Comparison of ENCODE assay signal across 1 cellular context in the genomic region with DNA sequence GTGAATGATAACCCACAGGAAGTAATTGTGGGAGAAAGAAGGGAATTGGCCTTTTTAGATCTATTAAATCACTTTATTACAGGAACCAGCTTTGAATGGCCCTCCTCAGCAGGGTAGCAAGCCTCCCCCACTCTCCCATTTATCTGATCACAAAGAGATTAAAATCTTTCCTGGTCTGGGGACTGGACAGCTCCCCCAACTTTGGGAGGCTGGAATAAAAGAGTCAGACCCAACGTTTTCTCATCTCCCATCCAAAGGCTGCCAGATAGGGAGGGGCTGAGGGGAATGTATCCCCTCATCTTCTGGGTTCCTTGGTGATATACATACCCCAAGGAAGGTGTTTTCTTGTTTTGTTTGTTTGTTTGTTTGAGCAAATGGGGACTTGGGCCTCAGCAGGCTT.
TF ChIP-seq lines count a peak whose summit lies in the region.

No MANE protein-coding gene starts in this region.

TF ChIP-seq in WTC11, 78 proteins besides CTCF, POLR2A, EP300 and RAD21:
- no peak for TF ChIP-seq EMX1 (CRISPR knock-in tag; IDR thresholded peaks at IDR 0.05)
- TF ChIP-seq, protein P1, sequence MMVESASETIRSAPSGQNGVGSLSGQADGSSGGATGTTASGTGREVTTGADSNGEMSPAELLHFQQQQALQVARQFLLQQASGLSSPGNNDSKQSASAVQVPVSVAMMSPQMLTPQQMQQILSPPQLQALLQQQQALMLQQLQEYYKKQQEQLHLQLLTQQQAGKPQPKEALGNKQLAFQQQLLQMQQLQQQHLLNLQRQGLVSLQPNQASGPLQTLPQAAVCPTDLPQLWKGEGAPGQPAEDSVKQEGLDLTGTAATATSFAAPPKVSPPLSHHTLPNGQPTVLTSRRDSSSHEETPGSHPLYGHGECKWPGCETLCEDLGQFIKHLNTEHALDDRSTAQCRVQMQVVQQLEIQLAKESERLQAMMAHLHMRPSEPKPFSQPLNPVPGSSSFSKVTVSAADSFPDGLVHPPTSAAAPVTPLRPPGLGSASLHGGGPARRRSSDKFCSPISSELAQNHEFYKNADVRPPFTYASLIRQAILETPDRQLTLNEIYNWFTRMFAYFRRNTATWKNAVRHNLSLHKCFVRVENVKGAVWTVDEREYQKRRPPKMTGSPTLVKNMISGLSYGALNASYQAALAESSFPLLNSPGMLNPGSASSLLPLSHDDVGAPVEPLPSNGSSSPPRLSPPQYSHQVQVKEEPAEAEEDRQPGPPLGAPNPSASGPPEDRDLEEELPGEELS (CRISPR knock-in tag; IDR thresholded peaks at IDR 0.05), result no peak
- no peak for TF ChIP-seq ZNF317 (CRISPR knock-in tag; IDR thresholded peaks at IDR 0.05; ENCODE audit: borderline replicate concordance, low read depth)
- TF ChIP-seq IRF2 (CRISPR knock-in tag; IDR thresholded peaks at IDR 0.05; ENCODE audit: borderline replicate concordance, low read depth), result no peak
- no peak for TF ChIP-seq SMAD3 (CRISPR knock-in tag; IDR thresholded peaks at IDR 0.05; ENCODE audit: borderline replicate concordance)
- no peak for TF ChIP-seq MXD4 (CRISPR knock-in tag; IDR thresholded peaks at IDR 0.05; ENCODE audit: borderline replicate concordance)
- TF ChIP-seq JUN (CRISPR knock-in tag; IDR thresholded peaks at IDR 0.05), result no peak
- no peak for TF ChIP-seq SP1 (CRISPR knock-in tag; conservative IDR thresholded peaks at IDR 0.05)
- TF ChIP-seq NR2C2 (CRISPR knock-in tag; IDR thresholded peaks at IDR 0.05), result no peak
- TF ChIP-seq ATF1 (CRISPR knock-in tag; IDR thresholded peaks at IDR 0.05), result no peak
- TF ChIP-seq, protein P2, sequence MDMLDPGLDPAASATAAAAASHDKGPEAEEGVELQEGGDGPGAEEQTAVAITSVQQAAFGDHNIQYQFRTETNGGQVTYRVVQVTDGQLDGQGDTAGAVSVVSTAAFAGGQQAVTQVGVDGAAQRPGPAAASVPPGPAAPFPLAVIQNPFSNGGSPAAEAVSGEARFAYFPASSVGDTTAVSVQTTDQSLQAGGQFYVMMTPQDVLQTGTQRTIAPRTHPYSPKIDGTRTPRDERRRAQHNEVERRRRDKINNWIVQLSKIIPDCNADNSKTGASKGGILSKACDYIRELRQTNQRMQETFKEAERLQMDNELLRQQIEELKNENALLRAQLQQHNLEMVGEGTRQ (CRISPR knock-in tag; IDR thresholded peaks at IDR 0.05), result no peak
- no peak for TF ChIP-seq FOXJ3 (CRISPR knock-in tag; IDR thresholded peaks at IDR 0.05; ENCODE audit: borderline replicate concordance)
- TF ChIP-seq, protein P3, sequence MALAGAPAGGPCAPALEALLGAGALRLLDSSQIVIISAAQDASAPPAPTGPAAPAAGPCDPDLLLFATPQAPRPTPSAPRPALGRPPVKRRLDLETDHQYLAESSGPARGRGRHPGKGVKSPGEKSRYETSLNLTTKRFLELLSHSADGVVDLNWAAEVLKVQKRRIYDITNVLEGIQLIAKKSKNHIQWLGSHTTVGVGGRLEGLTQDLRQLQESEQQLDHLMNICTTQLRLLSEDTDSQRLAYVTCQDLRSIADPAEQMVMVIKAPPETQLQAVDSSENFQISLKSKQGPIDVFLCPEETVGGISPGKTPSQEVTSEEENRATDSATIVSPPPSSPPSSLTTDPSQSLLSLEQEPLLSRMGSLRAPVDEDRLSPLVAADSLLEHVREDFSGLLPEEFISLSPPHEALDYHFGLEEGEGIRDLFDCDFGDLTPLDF (CRISPR knock-in tag; IDR thresholded peaks at IDR 0.05), result no peak
- TF ChIP-seq NFATC4 (CRISPR knock-in tag; IDR thresholded peaks at IDR 0.05), result no peak
- TF ChIP-seq, protein P4, sequence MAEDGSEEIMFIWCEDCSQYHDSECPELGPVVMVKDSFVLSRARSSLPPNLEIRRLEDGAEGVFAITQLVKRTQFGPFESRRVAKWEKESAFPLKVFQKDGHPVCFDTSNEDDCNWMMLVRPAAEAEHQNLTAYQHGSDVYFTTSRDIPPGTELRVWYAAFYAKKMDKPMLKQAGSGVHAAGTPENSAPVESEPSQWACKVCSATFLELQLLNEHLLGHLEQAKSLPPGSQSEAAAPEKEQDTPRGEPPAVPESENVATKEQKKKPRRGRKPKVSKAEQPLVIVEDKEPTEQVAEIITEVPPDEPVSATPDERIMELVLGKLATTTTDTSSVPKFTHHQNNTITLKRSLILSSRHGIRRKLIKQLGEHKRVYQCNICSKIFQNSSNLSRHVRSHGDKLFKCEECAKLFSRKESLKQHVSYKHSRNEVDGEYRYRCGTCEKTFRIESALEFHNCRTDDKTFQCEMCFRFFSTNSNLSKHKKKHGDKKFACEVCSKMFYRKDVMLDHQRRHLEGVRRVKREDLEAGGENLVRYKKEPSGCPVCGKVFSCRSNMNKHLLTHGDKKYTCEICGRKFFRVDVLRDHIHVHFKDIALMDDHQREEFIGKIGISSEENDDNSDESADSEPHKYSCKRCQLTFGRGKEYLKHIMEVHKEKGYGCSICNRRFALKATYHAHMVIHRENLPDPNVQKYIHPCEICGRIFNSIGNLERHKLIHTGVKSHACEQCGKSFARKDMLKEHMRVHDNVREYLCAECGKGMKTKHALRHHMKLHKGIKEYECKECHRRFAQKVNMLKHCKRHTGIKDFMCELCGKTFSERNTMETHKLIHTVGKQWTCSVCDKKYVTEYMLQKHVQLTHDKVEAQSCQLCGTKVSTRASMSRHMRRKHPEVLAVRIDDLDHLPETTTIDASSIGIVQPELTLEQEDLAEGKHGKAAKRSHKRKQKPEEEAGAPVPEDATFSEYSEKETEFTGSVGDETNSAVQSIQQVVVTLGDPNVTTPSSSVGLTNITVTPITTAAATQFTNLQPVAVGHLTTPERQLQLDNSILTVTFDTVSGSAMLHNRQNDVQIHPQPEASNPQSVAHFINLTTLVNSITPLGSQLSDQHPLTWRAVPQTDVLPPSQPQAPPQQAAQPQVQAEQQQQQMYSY (CRISPR knock-in tag; IDR thresholded peaks at IDR 0.05), result no peak
- TF ChIP-seq, protein P5, sequence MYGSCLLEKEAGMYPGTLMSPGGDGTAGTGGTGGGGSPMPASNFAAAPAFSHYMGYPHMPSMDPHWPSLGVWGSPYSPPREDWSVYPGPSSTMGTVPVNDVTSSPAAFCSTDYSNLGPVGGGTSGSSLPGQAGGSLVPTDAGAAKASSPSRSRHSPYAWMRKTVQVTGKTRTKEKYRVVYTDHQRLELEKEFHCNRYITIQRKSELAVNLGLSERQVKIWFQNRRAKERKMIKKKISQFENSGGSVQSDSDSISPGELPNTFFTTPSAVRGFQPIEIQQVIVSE (CRISPR knock-in tag; IDR thresholded peaks at IDR 0.05; ENCODE audit: borderline replicate concordance), result no peak
